ENCODE assay signal across 1 cellular context in the genomic region with DNA sequence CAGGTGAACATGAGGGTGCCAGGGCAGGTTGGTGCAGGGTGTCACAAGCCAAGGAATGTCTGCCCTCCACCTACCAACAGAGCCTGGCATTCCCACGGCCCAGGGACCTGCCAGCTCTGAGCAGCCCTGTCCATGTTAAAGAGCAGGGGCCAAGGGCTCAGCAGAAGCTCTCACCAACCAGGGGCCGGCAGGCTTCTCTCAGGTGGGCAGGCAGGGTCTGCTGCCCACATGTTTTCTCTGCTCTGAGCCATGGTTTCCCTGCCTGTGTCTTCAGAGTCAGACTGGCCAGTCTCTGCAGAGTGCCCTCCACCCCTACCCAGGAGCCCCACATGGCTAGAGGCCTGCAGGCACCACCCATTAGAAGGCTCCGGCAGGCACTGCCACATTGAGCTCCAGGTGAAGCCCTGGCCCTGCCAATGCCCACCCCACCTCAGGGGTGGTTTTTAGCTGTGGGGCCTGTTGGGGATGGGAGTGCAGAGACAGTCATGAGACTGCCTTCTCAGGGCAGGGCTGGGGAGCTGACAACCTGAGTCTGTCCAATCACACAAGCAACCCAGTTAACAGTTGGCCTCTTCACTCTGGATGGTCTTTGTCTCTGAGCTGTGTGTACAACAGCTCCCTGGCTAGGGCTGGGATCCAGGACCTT.
TF ChIP-seq lines count a peak whose summit lies in the region.

No MANE protein-coding gene starts in this region.

TF ChIP-seq in H1, 55 proteins besides CTCF, POLR2A, EP300 and RAD21 (continued from another document):
- TF ChIP-seq SIX5 (IDR thresholded peaks at IDR 0.05; ENCODE audit: low read depth, low read length), result no peak
TF ChIP-seq in H1: peak in this region for 0.
